In the genomic region with DNA sequence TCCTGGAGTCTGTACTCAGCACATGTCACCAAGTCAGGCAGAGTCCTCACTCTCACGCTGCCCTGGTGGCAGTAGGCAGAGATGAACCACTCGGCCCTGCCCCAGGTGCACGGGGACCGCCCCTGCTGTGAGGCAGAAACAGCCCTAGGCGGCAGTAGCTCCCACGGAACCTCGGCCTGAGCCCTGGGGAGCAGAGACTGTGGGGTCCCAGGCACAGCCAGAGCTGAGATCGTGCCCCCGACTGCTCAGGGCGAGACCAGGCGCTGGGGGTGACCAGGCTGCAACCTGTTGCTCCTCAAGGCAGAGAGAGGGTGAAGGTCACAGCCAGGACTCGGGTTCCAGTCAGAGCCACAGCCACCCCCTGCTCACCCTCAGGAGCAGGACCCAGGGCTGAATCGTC, we compare ENCODE assay signal across 17 cellular contexts. TPM values are rescaled to one million over a fixed set of nuclear protein-coding genes. Genes with fewer than 3 reads are reported as not detected.
"Had no signal": no experiment of that assay in that cellular context is flagged by ENCODE, and none has a peak within 500 bp of the region (broad histone marks: within the 10 kb centered on the region; RNA-seq: fewer than 3 reads in every experiment).

No MANE protein-coding gene starts in this region.

- H3K9me3 ChIP-seq: esophagus squamous epithelium, left ventricle myocardium inferior, uterus had no signal

- H3K4me1 ChIP-seq: esophagus squamous epithelium, left ventricle myocardium inferior, uterus had no signal

- H3K36me3 ChIP-seq: uterus had no signal

- H3K27ac ChIP-seq: esophagus squamous epithelium, left ventricle myocardium inferior, uterus had no signal

- H3K27me3 ChIP-seq: dorsolateral prefrontal cortex, esophagus squamous epithelium, uterus had no signal

- H3K4me3 ChIP-seq: dorsolateral prefrontal cortex, esophagus squamous epithelium, left ventricle myocardium inferior, uterus had no signal

- H3K4me1 Mint-ChIP-seq: nephron progenitor cell had no signal

- DNase-seq: activated CD4-positive, alpha-beta T cell treated with anti-CD3 and anti-CD28 coated beads for 1 hour; activated CD4-positive, alpha-beta T cell treated with anti-CD3 and anti-CD28 coated beads, Interleukin-2, amount 50 U/mL, for 48 hours; anterior cingulate cortex; esophagus squamous epithelium; foreskin fibroblast; islet precursor cell; left ventricle myocardium inferior; mesendoderm; nephron progenitor cell; stimulated activated CD4-positive, alpha-beta T cell treated with anti-CD3 and anti-CD28 coated beads, Interleukin-4, amount 100 ng/mL, for 1 hour; stimulated activated CD8-positive, alpha-beta memory T cell treated with anti-CD3 and anti-CD28 coated beads, Interleukin-4, amount 100 ng/mL, for 48 hours; uterus had no signal

- H3K9me3 Mint-ChIP-seq: activated naive CD4-positive, alpha-beta T cell treated with anti-CD3 and anti-CD28 coated beads, Interleukin-2, amount 50 U/mL, for 24 hours had no signal

- H3K27me3 Mint-ChIP-seq: activated naive CD4-positive, alpha-beta T cell treated with anti-CD3 and anti-CD28 coated beads, Interleukin-2, amount 50 U/mL, for 24 hours had no signal

- H3K4me3 Mint-ChIP-seq: activated naive CD4-positive, alpha-beta T cell treated with anti-CD3 and anti-CD28 coated beads, Interleukin-2, amount 50 U/mL, for 24 hours; nephron progenitor cell had no signal

RNA-seq across cellular contexts. Expression of gene CIB3, which starts 59.2 kb away (rescaled TPM):
- total RNA-seq: dorsolateral prefrontal cortex; esophagus squamous epithelium; left ventricle myocardium inferior; osteoblast; pulmonary artery endothelial cell; T-helper 2 cell treated with Interferon-gamma antibody and Interleukin-4, amounts not matched to agents 100 ng/mL and 5 ng/mL, for 36 hours; uterus had no signal
